In the genomic region with DNA sequence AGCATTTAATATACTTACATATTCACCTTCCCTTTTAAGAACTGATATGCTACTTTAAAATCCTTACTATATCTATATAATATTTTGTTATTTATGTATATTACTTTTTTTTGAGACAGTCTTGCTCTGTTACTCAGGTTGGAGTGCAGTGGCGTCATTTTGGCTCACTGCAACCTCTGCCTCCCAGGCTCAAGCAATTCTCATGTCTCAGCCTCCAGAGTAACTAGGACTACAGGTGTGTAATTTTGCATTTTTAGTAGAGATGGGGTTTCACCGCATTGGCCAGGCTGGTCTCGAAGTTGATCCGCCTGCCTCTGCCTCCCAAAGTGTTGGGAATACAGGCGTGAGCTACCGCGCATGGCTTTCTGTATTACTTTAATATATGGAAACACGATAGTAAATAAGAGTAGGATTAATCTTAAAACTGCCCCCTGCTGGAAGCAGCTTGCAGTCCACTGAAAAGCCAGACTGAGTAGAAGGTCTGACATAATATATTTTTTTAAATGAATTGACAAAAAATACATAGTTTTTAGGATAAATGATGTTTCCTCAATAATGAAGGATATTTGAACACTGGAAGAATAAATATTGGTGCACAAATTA, we compare ENCODE assay signal across 8 cellular contexts. TPM values are rescaled to one million over a fixed set of nuclear protein-coding genes. Genes with fewer than 3 reads are reported as not detected.
DNase-seq lines count a peak whose midpoint lies in the region; ATAC-seq, FAIRE-seq and TF ChIP-seq lines count a peak whose summit lies in the region.

No MANE protein-coding gene starts in this region.

- H3K79me2 ChIP-seq in keratinocyte (ENCODE audit: control insufficient read depth, insufficient read depth, low read length): no peaks in the 10 kb centered on the region

- no peak overlapping the region for H3K9ac ChIP-seq in keratinocyte (ENCODE audit: control insufficient read depth, extremely low read depth, insufficient read depth, low read length)

- H3K36me3 ChIP-seq in keratinocyte (ENCODE audit: control insufficient read depth in 2 of 2, extremely low read depth in 1 of 2, insufficient read depth in 2 of 2, low read length in 2 of 2): peaks cover 0 to 4% of the 10 kb centered on the region in 2 experiments

- H3K27me3 ChIP-seq in keratinocyte (ENCODE audit: control insufficient read depth, extremely low read depth, insufficient read depth, low read length): no peaks in the 10 kb centered on the region

- peak; percentile 12 to 55 (median 46) for TF ChIP-seq CTCF in keratinocyte (optimal IDR thresholded peaks at IDR 0.05 in 1 of 3, IDR thresholded peaks at IDR 0.05 in 1 of 3, conservative IDR thresholded peaks at IDR 0.05 in 1 of 3; ENCODE audit: extremely low read depth in 1 of 3, insufficient read depth in 2 of 3, low read length in 3 of 3)

- no peaks in the 10 kb centered on the region for H4K20me1 ChIP-seq in keratinocyte (ENCODE audit: control insufficient read depth, extremely low read depth, insufficient read depth, low read length)

- H3K9me3 ChIP-seq in keratinocyte (ENCODE audit: control insufficient read depth, low read depth, low read length): no peaks in the 10 kb centered on the region

- DNase-seq in NCI-H526 (lab: John Stamatoyannopoulos, UW) (peak; percentile 18 to 64), NCI-H526 treated with DMSO at 0.1 percent for 48 hours (lab: John Stamatoyannopoulos, UW) (no peak), NCI-H1092 treated with DMSO at 0.1 percent for 48 hours (lab: John Stamatoyannopoulos, UW) (peak; percentile 31), keratinocyte (ENCODE audit: low read depth, low spot score) (no peak), ureter (ENCODE audit: low spot score) (no peak), putamen (ENCODE audit: low spot score) (no peak)
- peak; percentile 61 for DNase-seq in activated naive CD4-positive, alpha-beta T cell treated with anti-CD3 and anti-CD28 coated beads, Interleukin-2, amount 50 U/mL, for 16 hours

- no peak overlapping the region for H3K4me3 ChIP-seq in keratinocyte (ENCODE audit: control insufficient read depth in 2 of 3, extremely low read depth in 1 of 3, insufficient read depth in 2 of 3, low read depth in 1 of 3, low read length in 3 of 3)

- FAIRE-seq in keratinocyte (lab: Jason Lieb, UNC): no peak

- no peak for ATAC-seq in HG03097 (IDR thresholded peaks at IDR 0.05; ENCODE audit: low FRiP score, unreplicated experiment)

- H3K9me1 ChIP-seq in keratinocyte (ENCODE audit: control insufficient read depth, extremely low read depth, insufficient read depth, low read length): no peaks in the 10 kb centered on the region

- no peak overlapping the region for H2AFZ ChIP-seq in keratinocyte (ENCODE audit: control insufficient read depth, low read length)

- H3K4me2 ChIP-seq in keratinocyte (ENCODE audit: control insufficient read depth, extremely low read depth, insufficient read depth, low read depth, low read length): no peak overlapping the region

- H3K27ac ChIP-seq in keratinocyte (ENCODE audit: control insufficient read depth, insufficient read depth, low read length): no peak overlapping the region

- H3K4me1 ChIP-seq in keratinocyte (ENCODE audit: control insufficient read depth, extremely low read depth, insufficient read depth, low read length): no peaks in the 10 kb centered on the region

- dilution Hi-C loops in keratinocyte (cut with MboI; ENCODE audit: extremely low pct_ligation_motif_present, low sequenced_read_pairs): no loop called here

RNA-seq across cellular contexts. Expression of gene RCAN3, which starts 24.4 kb away (rescaled TPM):
- polyA plus RNA-seq in keratinocyte: 7.9 to 22.1 TPM (median 13.8 TPM) in 3 replicates
- 13.6 TPM for polyA plus RNA-seq in keratinocyte (2011; ENCODE audit: low read depth)
- 15.7 and 17.4 TPM in 2 replicates for polyA plus RNA-seq in keratinocyte (2011; cell fraction: cytosol; rRNA removed)
- 14.9 and 16.2 TPM in 2 replicates for polyA plus RNA-seq in keratinocyte (2011; cell fraction: nucleus; rRNA removed)
- 6.5 and 12.7 TPM in 2 replicates for polyA plus RNA-seq in keratinocyte (2012; ENCODE audit: low replicate concordance)
- 14.0 to 16.4 TPM (median 16.3 TPM) in 3 replicates for polyA minus RNA-seq in keratinocyte
- 13.4 TPM for polyA minus RNA-seq in keratinocyte (2011; cell fraction: cytosol; rRNA and poly(A)+ RNA removed)
- 6.5 and 17.7 TPM in 2 replicates for polyA minus RNA-seq in keratinocyte (2011; cell fraction: nucleus; rRNA and poly(A)+ RNA removed)
- 19.0 TPM for total RNA-seq in ureter

RNA-seq across cellular contexts. Expression of gene NCMAP, which starts 28.8 kb away (rescaled TPM):
- polyA plus RNA-seq in keratinocyte: 0.02 to 0.05 TPM in 2 of 3 replicates, not detected in the other
- polyA plus RNA-seq in keratinocyte (2011; ENCODE audit: low read depth): not detected
- polyA plus RNA-seq in keratinocyte (2011; cell fraction: cytosol; rRNA removed): 0.06 TPM in 2 replicates
- polyA plus RNA-seq in keratinocyte (2011; cell fraction: nucleus; rRNA removed): 0.03 TPM in 2 replicates
- 0.03 TPM in 1 of 2 replicates, not detected in the other for polyA plus RNA-seq in keratinocyte (2012; ENCODE audit: low replicate concordance)
- polyA minus RNA-seq in keratinocyte: 0.03 TPM in 1 of 3 replicates, not detected in the others
- not detected for polyA minus RNA-seq in keratinocyte (2011; cell fraction: cytosol; rRNA and poly(A)+ RNA removed)
- polyA minus RNA-seq in keratinocyte (2011; cell fraction: nucleus; rRNA and poly(A)+ RNA removed): not detected in 2 replicates
- total RNA-seq in ureter: 0.73 TPM

Comparison
In these comparisons a context has a peak if more than half of its experiments do, and no peak if none do; other contexts are left out.
1. DNase-seq: peak in NCI-H526 (2 of 2), NCI-H1092 treated with DMSO at 0.1 percent for 48 hours (single experiment) and activated naive CD4-positive, alpha-beta T cell treated with anti-CD3 and anti-CD28 coated beads, Interleukin-2, amount 50 U/mL, for 16 hours (single experiment); none in NCI-H526 treated with DMSO at 0.1 percent for 48 hours (single experiment), keratinocyte (single experiment), ureter (single experiment) and putamen (single experiment).